In genomic region chr3:168991813-168992212, GRCh38 we compare ENCODE assay signal across 28 cellular contexts.
DNase-seq lines count a peak whose midpoint lies in the region; ATAC-seq, FAIRE-seq and TF ChIP-seq lines count a peak whose summit lies in the region.
"Had no signal": no experiment of that assay in that cellular context is flagged by ENCODE, and none has a peak within 500 bp of the region (broad histone marks: within the 10 kb centered on the region; RNA-seq: fewer than 3 reads in every experiment).

No MANE protein-coding gene starts in this region.

- H2BK120ac ChIP-seq in IMR-90 (ENCODE audit: low read depth, low read length), result no peak overlapping the region

- no peak overlapping the region for H3K4ac ChIP-seq in IMR-90 (ENCODE audit: low read depth, low read length)

- no peaks in the 10 kb centered on the region for H3K9me1 ChIP-seq in IMR-90 (ENCODE audit: insufficient read depth, low read length)

- H2AK5ac ChIP-seq in IMR-90 (ENCODE audit: low read depth, low read length), result no peak overlapping the region

- TF ChIP-seq CTCF in IMR-90 (conservative IDR thresholded peaks at IDR 0.05; ENCODE audit: low read depth, low read length) (no peak), fibroblast of the aortic adventitia (IDR thresholded peaks at IDR 0.05; ENCODE audit: insufficient read depth, low read length) (no peak), kidney (IDR thresholded peaks at IDR 0.05; ENCODE audit: borderline replicate concordance, extremely low read depth, insufficient read depth) (no peak)

- CTCF ChIA-PET in IMR-90 (lab: Yijun Ruan, JAX), result no interaction called here

- no peak overlapping the region for H4K91ac ChIP-seq in IMR-90 (ENCODE audit: insufficient read depth, low read depth, low read length)

- no peaks in the 10 kb centered on the region for H4K20me1 ChIP-seq in IMR-90 (ENCODE audit: insufficient read depth, low read length)

- TF ChIP-seq POLR2A in IMR-90 (IDR thresholded peaks at IDR 0.05; ENCODE audit: low read depth, low read length), result no peak

- no peak overlapping the region for H3K18ac ChIP-seq in IMR-90 (ENCODE audit: low read depth, low read length)

- no peak for TF ChIP-seq RAD21 in IMR-90 (IDR thresholded peaks at IDR 0.05; ENCODE audit: low read length)

- in situ Hi-C loops in IMR-90 (cut with MboI; ENCODE audit: low sequenced_read_pairs), result no loop called here

- no peak overlapping the region for H3K23ac ChIP-seq in IMR-90 (ENCODE audit: low read depth, low read length)

- no peak overlapping the region for H2BK5ac ChIP-seq in IMR-90 (ENCODE audit: low read depth, low read length, poor library complexity, severe bottlenecking)

- H3K9ac ChIP-seq in IMR-90 (ENCODE audit: low read depth, low read length), result no peak overlapping the region
- H3K9ac ChIP-seq in kidney (ENCODE audit: low read length in 2 of 2), result no peak overlapping the region
- H3K9ac ChIP-seq: SK-N-SH had no signal

- H3K79me2 ChIP-seq in ACC112 (ENCODE audit: control insufficient read depth, insufficient read depth, low read length, unreplicated experiment), result no peaks in the 10 kb centered on the region

- no peak overlapping the region for H4K5ac ChIP-seq in IMR-90 (ENCODE audit: low read depth, low read length)

- dilution Hi-C loops in IMR-90 (cut with HindIII; ENCODE audit: low sequenced_read_pairs, unreplicated experiment), result no loop called here

- peak; percentile 15 for DNase-seq in IMR-90
- peak; percentile 22 for DNase-seq in RPMI7951 (ENCODE audit: low read depth)
- DNase-seq in fibroblast of the aortic adventitia (ENCODE audit: low read depth), result peak; percentile 48
- no peak for DNase-seq in kidney
- no peak for DNase-seq in iPS-NIHi7 (ENCODE audit: extremely low spot score)
- no peak for DNase-seq in SW 1271 (lab: John Stamatoyannopoulos, UW)
- DNase-seq: AML-193; C1 segment of cervical spinal cord; CD8-positive, alpha-beta T cell; DND-41; GDM1; H7; KG1; MV-4-11; NCI-H1694; NCI-H2081; NCI-H2171; NCI-H345; NCI-H524 treated with DMSO at 0.1 percent for 48 hours; NCI-H82; SIG-M5; SK-N-SH; T-cell had no signal

- BruUV-seq in IMR-90 (replicated peaks; lab: Mats Ljungman, UMichigan), result no TSS peak

- POLR2A ChIA-PET in IMR-90 (lab: Charles Lee; ENCODE audit: unreplicated experiment), result no interaction called here

- peak overlapping the region; percentile 70; the same call in 1 of the 2 replicates for H3K14ac ChIP-seq in IMR-90 (replicated peaks; ENCODE audit: low read depth, low read length)

- H3K4me2 ChIP-seq in IMR-90 (ENCODE audit: low read depth, low read length), result no peak overlapping the region
- H3K4me2 ChIP-seq: SK-N-SH had no signal

- H3K36me3 ChIP-seq in ACC112 (ENCODE audit: insufficient read depth, low read length) (no peaks in the 10 kb centered on the region), IMR-90 (ENCODE audit: control insufficient read depth, insufficient read depth, low read length) (no peaks in the 10 kb centered on the region), kidney (ENCODE audit: control insufficient read depth in 1 of 2, insufficient read depth in 2 of 2, low read length in 2 of 2) (no peaks in the 10 kb centered on the region)

- H4K8ac ChIP-seq in IMR-90 (ENCODE audit: low read depth in 2 of 2, low read length in 2 of 2), result no peak overlapping the region

- H3K27ac ChIP-seq in ACC112 (ENCODE audit: low read depth, low read length), result no peak overlapping the region
- no peak overlapping the region for H3K27ac ChIP-seq in IMR-90 (ENCODE audit: insufficient read depth, low read length)
- H3K27ac ChIP-seq in kidney (ENCODE audit: low read depth in 2 of 2, low read length in 2 of 2), result no peak overlapping the region
- H3K27ac ChIP-seq: 22Rv1, HL-60, RWPE1 had no signal

- H3K79me1 ChIP-seq in IMR-90 (ENCODE audit: low read depth in 1 of 2, low read length in 2 of 2), result no peaks in the 10 kb centered on the region

- no peak for ATAC-seq in IMR-90 (ENCODE audit: low read depth)
- no peak for ATAC-seq in HG03354 (IDR thresholded peaks at IDR 0.05; ENCODE audit: poor library complexity, severe bottlenecking, unreplicated experiment)
- ATAC-seq: CD8-positive, alpha-beta T cell; T-cell had no signal

- H3K9me3 ChIP-seq in IMR-90 (ENCODE audit: control insufficient read depth, insufficient read depth, low read length), result no peaks in the 10 kb centered on the region
- H3K9me3 ChIP-seq in kidney (ENCODE audit: control insufficient read depth in 1 of 2, low read length in 2 of 2), result no peaks in the 10 kb centered on the region
- H3K9me3 ChIP-seq: SK-N-SH had no signal

- H3K56ac ChIP-seq in IMR-90 (ENCODE audit: extremely low read depth, insufficient read depth, low read length), result no peak overlapping the region

- H2AFZ ChIP-seq in ACC112 (ENCODE audit: low read length, unreplicated experiment) (peak overlapping the region; percentile 37), IMR-90 (replicated peaks; ENCODE audit: low read length, poor library complexity) (no peak overlapping the region)

- H3K27me3 ChIP-seq in ACC112 (ENCODE audit: insufficient read depth, low read length) (no peaks in the 10 kb centered on the region), IMR-90 (ENCODE audit: control insufficient read depth, insufficient read depth, low read length) (no peaks in the 10 kb centered on the region)

- no peak for FAIRE-seq in kidney (lab: Jason Lieb, UNC)

- H3K4me1 ChIP-seq in ACC112 (ENCODE audit: control insufficient read depth, insufficient read depth, low read length, unreplicated experiment), result peaks cover 9% of the 10 kb centered on the region
- peaks cover 2% of the 10 kb centered on the region; the same call in 1 of the 2 replicates for H3K4me1 ChIP-seq in IMR-90 (ENCODE audit: control insufficient read depth, insufficient read depth, low read length)
- no peaks in the 10 kb centered on the region for H3K4me1 ChIP-seq in kidney (ENCODE audit: control insufficient read depth in 1 of 2, insufficient read depth in 1 of 2, low read depth in 1 of 2, low read length in 2 of 2)

- intact Hi-C loops in IMR-90 (cut with micrococcal nuclease), result no loop called here
- intact Hi-C loops in kidney (cut with DNase I), result no loop called here

- H3K4me3 ChIP-seq in ACC112 (ENCODE audit: low read depth, low read length) (no peak overlapping the region), IMR-90 (ENCODE audit: insufficient read depth, low read depth, low read length) (no peak overlapping the region), fibroblast of the aortic adventitia (ENCODE audit: low read depth, low read length) (no peak overlapping the region), kidney (ENCODE audit: low read length in 2 of 2) (no peak overlapping the region)

- no peak overlapping the region for H2BK15ac ChIP-seq in IMR-90 (ENCODE audit: low read depth, low read length)

- no peak overlapping the region for H2BK20ac ChIP-seq in IMR-90 (ENCODE audit: low read depth, low read length)

- H2AK9ac ChIP-seq in IMR-90 (replicated peaks; ENCODE audit: low read depth, low read length, poor library complexity), result no peak overlapping the region

TF ChIP-seq in IMR-90, 13 proteins besides CTCF, POLR2A, EP300 and RAD21:
- TF ChIP-seq FOS (IDR thresholded peaks at IDR 0.05; ENCODE audit: low read depth, low read length) (no peak), CEBPB (IDR thresholded peaks at IDR 0.05; ENCODE audit: low read depth, low read length) (no peak), NFE2L2 (IDR thresholded peaks at IDR 0.05; ENCODE audit: low read depth, low read length) (no peak), RCOR1 (IDR thresholded peaks at IDR 0.05; ENCODE audit: insufficient replicate concordance, low read length) (no peak), CHD1 (IDR thresholded peaks at IDR 0.05; ENCODE audit: low read depth, low read length) (no peak), RFX5 (IDR thresholded peaks at IDR 0.05; ENCODE audit: low read depth, low read length) (no peak), MAZ (IDR thresholded peaks at IDR 0.05; ENCODE audit: borderline replicate concordance, low read depth, low read length) (no peak), MAFK (IDR thresholded peaks at IDR 0.05; ENCODE audit: low read depth, low read length) (no peak), SMC3 (IDR thresholded peaks at IDR 0.05; ENCODE audit: low read depth, low read length) (no peak), ELK1 (IDR thresholded peaks at IDR 0.05; ENCODE audit: borderline replicate concordance, low read depth, low read length) (no peak), USF2 (IDR thresholded peaks at IDR 0.05; ENCODE audit: low read depth, low read length) (no peak), BHLHE40 (IDR thresholded peaks at IDR 0.05; ENCODE audit: low read depth, low read length) (no peak), MXI1 (IDR thresholded peaks at IDR 0.05; ENCODE audit: borderline replicate concordance, low read depth, low read length) (no peak)

Comparison
In these comparisons a context has a peak if more than half of its experiments do, and no peak if none do; other contexts are left out.
1. DNase-seq: peak in IMR-90 (single experiment), RPMI7951 (single experiment) and fibroblast of the aortic adventitia (single experiment); none in kidney (single experiment), iPS-NIHi7 (single experiment) and SW 1271 (0 of 2).